17 cellular contexts compared by ENCODE assay signal in the genomic region with DNA sequence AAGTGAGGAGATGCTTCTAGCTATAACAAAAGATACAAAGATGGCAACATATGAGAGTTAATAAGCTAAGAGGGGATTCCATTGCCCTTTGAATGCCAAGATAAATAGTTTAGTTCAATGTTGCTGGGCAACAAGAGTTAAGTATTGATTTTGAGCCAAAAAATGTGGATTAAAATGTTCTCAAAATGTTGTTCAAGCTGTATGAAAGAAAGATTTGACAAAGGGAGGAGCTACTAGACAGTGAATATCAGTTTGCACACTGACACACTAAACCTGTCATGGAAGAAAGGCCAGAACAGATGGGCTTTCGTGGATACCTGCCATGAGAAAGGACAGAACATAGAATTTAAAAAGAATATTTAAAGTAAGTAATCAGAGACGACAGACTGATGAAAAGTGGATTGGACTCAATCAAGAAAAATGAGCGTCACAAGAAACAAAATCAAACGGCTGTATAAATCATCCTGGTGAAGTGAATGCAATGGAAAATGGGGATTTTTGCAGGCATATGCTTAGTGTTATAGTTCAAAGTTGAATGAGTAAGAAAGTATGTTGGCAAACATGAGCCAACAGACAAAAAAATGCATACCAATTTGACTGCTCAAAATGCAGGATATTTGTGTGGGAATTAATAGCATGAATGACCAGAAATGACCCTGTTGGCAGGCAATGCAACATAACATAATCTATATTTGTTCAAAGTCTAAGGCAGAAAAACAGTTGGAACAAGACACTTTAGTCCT. TPM values are rescaled to one million over a fixed set of nuclear protein-coding genes. Genes with fewer than 3 reads are reported as not detected.
A peak's percentile ranks its signal among the peaks of the same experiment; 100 is the strongest.
DNase-seq lines count a peak whose midpoint lies in the region; ATAC-seq and TF ChIP-seq lines count a peak whose summit lies in the region.
"Had no signal": no experiment of that assay in that cellular context is flagged by ENCODE, and none has a peak within 500 bp of the region (broad histone marks: within the 10 kb centered on the region; RNA-seq: fewer than 3 reads in every experiment).

No MANE protein-coding gene starts in this region.

- peak overlapping the region; percentile 50 for H3K4me3 Mint-ChIP-seq in neural crest cell
- H3K4me3 Mint-ChIP-seq: activated naive CD8-positive, alpha-beta T cell; central memory CD8-positive, alpha-beta T cell; naive B cell; stimulated activated naive B cell treated with anti-CD40 and anti-IgM and Interleukin-4, amounts not matched to agents 10 μg/mL and 1 μg/mL and 100 μg/mL, for 72 hours had no signal

- 24 to 39% methylated on average over 4 of the region's 4 CpGs for WGBS in tibial nerve, 2 donors
- 59 to 74% (median 69%) methylated on average over 4 of the region's 4 CpGs for WGBS in spleen, 5 donors

- no peak overlapping the region for H3K27ac Mint-ChIP-seq in neural crest cell (ENCODE audit: unreplicated experiment)
- H3K27ac Mint-ChIP-seq: activated naive CD8-positive, alpha-beta T cell; naive B cell; stimulated activated naive B cell treated with anti-CD40 and anti-IgM and Interleukin-4, amounts not matched to agents 10 μg/mL and 1 μg/mL and 100 μg/mL, for 72 hours had no signal

- H3K9me3 ChIP-seq in tibial nerve (no peaks in the 10 kb centered on the region), spleen (peaks cover 0 to 4% (median 0%) of the 10 kb centered on the region in 8 donors)
- H3K9me3 ChIP-seq: left lung, right atrium auricular region had no signal

- TF ChIP-seq EP300 in tibial nerve (IDR thresholded peaks at IDR 0.05): no peak

- ATAC-seq in GM18867 (IDR thresholded peaks at IDR 0.05; ENCODE audit: unreplicated experiment): no peak
- ATAC-seq: left lung; stimulated activated naive B cell treated with anti-CD40 and anti-IgM and Interleukin-4, amounts not matched to agents 10 μg/mL and 1 μg/mL and 100 μg/mL, for 72 hours had no signal

- no peaks in the 10 kb centered on the region for H3K27me3 Mint-ChIP-seq in neural crest cell (ENCODE audit: low read depth)
- H3K27me3 Mint-ChIP-seq: activated naive CD8-positive, alpha-beta T cell; central memory CD8-positive, alpha-beta T cell; naive B cell; stimulated activated naive B cell treated with anti-CD40 and anti-IgM and Interleukin-4, amounts not matched to agents 10 μg/mL and 1 μg/mL and 100 μg/mL, for 72 hours had no signal

- TF ChIP-seq POLR2A in tibial nerve (IDR thresholded peaks at IDR 0.05) (no peak), spleen (IDR thresholded peaks at IDR 0.05) (no peak)

- H3K9me3 Mint-ChIP-seq in neural crest cell: no peaks in the 10 kb centered on the region
- H3K9me3 Mint-ChIP-seq: central memory CD8-positive, alpha-beta T cell had no signal

- H3K27me3 ChIP-seq in tibial nerve: no peaks in the 10 kb centered on the region
- H3K27me3 ChIP-seq in spleen (replicated peaks in 1 of 7): no peaks in the 10 kb centered on the region
- H3K27me3 ChIP-seq: left lung, right atrium auricular region had no signal

- peaks cover 0 to 10% (median 0%) of the 10 kb centered on the region in 3 donors for H3K36me3 ChIP-seq in tibial nerve
- peaks cover 0 to 5% (median 0%) of the 10 kb centered on the region in 6 donors for H3K36me3 ChIP-seq in spleen

- H3K4me1 ChIP-seq in tibial nerve (peaks cover 0 to 20% (median 0%) of the 10 kb centered on the region in 4 donors), spleen (no peaks in the 10 kb centered on the region)
- H3K4me1 ChIP-seq: left lung, right atrium auricular region had no signal

- peaks cover 56% of the 10 kb centered on the region for H3K4me1 Mint-ChIP-seq in neural crest cell
- H3K4me1 Mint-ChIP-seq: central memory CD8-positive, alpha-beta T cell; naive B cell; stimulated activated naive B cell treated with anti-CD40 and anti-IgM and Interleukin-4, amounts not matched to agents 10 μg/mL and 1 μg/mL and 100 μg/mL, for 72 hours had no signal

- peak overlapping the region; percentile 15 to 66 for H3K27ac ChIP-seq in coronary artery
- H3K27ac ChIP-seq in tibial nerve: no peak overlapping the region
- H3K27ac ChIP-seq in spleen: peak overlapping the region in 2 of 8 donors; percentile 12 to 15
- H3K27ac ChIP-seq: left lung, right atrium auricular region had no signal

- peaks cover 44% of the 10 kb centered on the region for H3K36me3 Mint-ChIP-seq in neural crest cell (ENCODE audit: low read depth)
- H3K36me3 Mint-ChIP-seq: activated naive CD8-positive, alpha-beta T cell; naive B cell; stimulated activated naive B cell treated with anti-CD40 and anti-IgM and Interleukin-4, amounts not matched to agents 10 μg/mL and 1 μg/mL and 100 μg/mL, for 72 hours had no signal

- peak; percentile 85 for DNase-seq in AG10803 (ENCODE audit: low read depth)
- DNase-seq in NCI-H1092 treated with DMSO at 0.1 percent for 48 hours (lab: John Stamatoyannopoulos, UW): peak; percentile 68
- DNase-seq in coronary artery (ENCODE audit: low spot score): no peak
- no peak for DNase-seq in neural crest cell (ENCODE audit: low read depth, low spot score)
- no peak for DNase-seq in tibial nerve (ENCODE audit: low spot score in 2 of 2)
- DNase-seq in spleen: no peak
- DNase-seq in NCI-H1105 treated with DMSO at 0.1 percent for 48 hours (lab: John Stamatoyannopoulos, UW): no peak
- DNase-seq: activated CD4-positive, alpha-beta T cell treated with anti-CD3 and anti-CD28 coated beads for 1 hour; left lung; MV-4-11; naive B cell; NCI-H748 treated with DMSO at 0.1 percent for 48 hours; stimulated activated naive B cell treated with anti-CD40 and anti-IgM and Interleukin-4, amounts not matched to agents 10 μg/mL and 1 μg/mL and 100 μg/mL, for 72 hours had no signal

- intact Hi-C loops in spleen (cut with DNase I; ENCODE audit: low total_unique reads): no loop called here

- H3K4me3 ChIP-seq in AG10803 (ENCODE audit: low read length): peak overlapping the region; percentile 90
- peak overlapping the region; percentile 30 for H3K4me3 ChIP-seq in coronary artery
- no peak overlapping the region for H3K4me3 ChIP-seq in tibial nerve
- H3K4me3 ChIP-seq in spleen: no peak overlapping the region
- H3K4me3 ChIP-seq: left lung, right atrium auricular region had no signal

- TF ChIP-seq CTCF in AG10803 (conservative IDR thresholded peaks at IDR 0.05; ENCODE audit: low read length): no peak
- TF ChIP-seq CTCF in coronary artery (IDR thresholded peaks at IDR 0.05): no peak
- TF ChIP-seq CTCF in neural crest cell (conservative IDR thresholded peaks at IDR 0.05): no peak
- TF ChIP-seq CTCF in tibial nerve (IDR thresholded peaks at IDR 0.05): no peak
- TF ChIP-seq CTCF in spleen (IDR thresholded peaks at IDR 0.05 in 8 of 11, conservative IDR thresholded peaks at IDR 0.05 in 3 of 11): no peak

RNA-seq across cellular contexts. Expression of a gene that starts 7.5 kb away (rescaled TPM):
- total RNA-seq in neural crest cell (65.7 and 67.4 TPM in 2 replicates), tibial nerve (10 to 100 TPM; 49.6 to 61.3 (median 54.3) TPM), spleen (10 to 100 TPM in 1 of 7 donors, 1 to 10 TPM in 6; 3.6 to 15.6 (median 6.6) TPM)
- under 1 TPM; 0.82 to 0.90 (median 0.87) TPM for polyA plus RNA-seq in spleen

Comparison
In these comparisons a context has a peak if more than half of its experiments do, and no peak if none do; other contexts are left out.
1. DNase-seq: peak in AG10803 (single experiment) and NCI-H1092 treated with DMSO at 0.1 percent for 48 hours (single experiment); none in coronary artery (single experiment), neural crest cell (single experiment), tibial nerve (0 of 2), spleen (single experiment) and NCI-H1105 treated with DMSO at 0.1 percent for 48 hours (single experiment).
2. H3K4me3 ChIP-seq: peak in AG10803 (single experiment) and coronary artery (single experiment); none in tibial nerve (0 of 4) and spleen (0 of 8).
3. H3K27ac ChIP-seq: peak in coronary artery (2 of 2); none in tibial nerve (0 of 4).